ENCODE assay signal across 1 cellular context in genomic region chr4:83509156-83509585, GRCh38.
TF ChIP-seq lines count a peak whose summit lies in the region.

No MANE protein-coding gene starts in this region.

TF ChIP-seq in IMR-90, 13 proteins besides CTCF, POLR2A, EP300 and RAD21:
- peak; percentile 57 for TF ChIP-seq SMC3 (IDR thresholded peaks at IDR 0.05; ENCODE audit: low read depth, low read length)
